18 cellular contexts compared by ENCODE assay signal in the genomic region with DNA sequence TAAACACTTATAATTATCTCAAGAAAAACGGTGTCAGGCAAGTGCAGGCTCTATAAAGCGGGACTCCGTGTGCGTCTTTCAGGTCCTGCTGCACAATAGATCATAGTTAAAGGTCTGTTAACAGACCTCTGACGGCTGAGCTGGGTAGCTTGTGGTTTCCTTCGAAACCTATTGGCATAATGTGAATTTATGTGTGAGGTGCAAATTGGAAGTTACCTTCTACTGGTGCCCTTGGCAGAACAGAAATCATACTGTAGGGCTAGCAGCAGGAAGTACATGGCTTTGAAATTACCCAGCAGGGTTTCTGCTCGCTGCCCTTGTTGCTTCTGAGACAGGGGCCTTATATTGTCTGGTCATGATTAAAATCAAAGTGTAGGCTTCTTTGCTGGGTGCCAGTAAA.
"Had no signal": no experiment of that assay in that cellular context is flagged by ENCODE, and none has a peak within 500 bp of the region (broad histone marks: within the 10 kb centered on the region; RNA-seq: fewer than 3 reads in every experiment).

No MANE protein-coding gene starts in this region.

- H3K9me3 Mint-ChIP-seq: activated naive CD4-positive, alpha-beta T cell treated with anti-CD3 and anti-CD28 coated beads, Interleukin-2, amount 10 ng/mL, durations not matched to agents 7 days and 5 days; activated naive CD8-positive, alpha-beta T cell treated with anti-CD3 and anti-CD28 coated beads, Interleukin-2, amount 50 U/mL, for 24 hours; activated T-cell treated with anti-CD3 and anti-CD28 coated beads, Interleukin-2, amount 50 U/mL, for 4 hours had no signal

- H3K4me3 Mint-ChIP-seq: activated naive CD4-positive, alpha-beta T cell treated with anti-CD3 and anti-CD28 coated beads, Interleukin-2, amount 10 ng/mL, durations not matched to agents 7 days and 5 days; activated naive CD8-positive, alpha-beta T cell treated with anti-CD3 and anti-CD28 coated beads, Interleukin-2, amount 50 U/mL, for 24 hours; activated T-cell treated with anti-CD3 and anti-CD28 coated beads, Interleukin-2, amount 50 U/mL, for 4 hours; brain had no signal

- FAIRE-seq: frontal cortex, kidney had no signal

- DNase-seq: activated CD4-positive, alpha-beta T cell treated with anti-CD3 and anti-CD28 coated beads, Interleukin-2, amount 50 U/mL, for 1 hour; activated CD8-positive, alpha-beta memory T cell treated with anti-CD3 and anti-CD28 coated beads, Interleukin-2, amount 50 U/mL, for 4 hours; activated naive CD4-positive, alpha-beta T cell treated with anti-CD3 and anti-CD28 coated beads, Interleukin-2, amount 10 ng/mL, durations not matched to agents 7 days and 5 days; activated naive CD8-positive, alpha-beta T cell treated with anti-CD3 and anti-CD28 coated beads, Interleukin-2, amount 50 U/mL, for 24 hours; activated T-cell treated with anti-CD3 and anti-CD28 coated beads, Interleukin-2, amount 50 U/mL, for 4 hours; anterior cingulate cortex; erythroblast; kidney; occipital lobe; posterior cingulate gyrus; stimulated activated naive CD8-positive, alpha-beta T cell treated with anti-CD3 and anti-CD28 coated beads, Interleukin-15, Interleukin-2, amounts not matched to agents 100 U/mL and 50 U/mL, for 24 hours; substantia nigra; tibial artery had no signal

- ATAC-seq: activated CD4-positive, CD25-positive, alpha-beta regulatory T cell treated with anti-CD3 and anti-CD28 coated beads, Interleukin-2, amount 50 U/mL, for 24 hours; activated naive CD8-positive, alpha-beta T cell treated with anti-CD3 and anti-CD28 coated beads, Interleukin-2, amount 50 U/mL, for 24 hours; activated T-cell treated with anti-CD3 and anti-CD28 coated beads, Interleukin-2, amount 50 U/mL, for 4 hours; left lobe of liver; stimulated activated naive CD8-positive, alpha-beta T cell treated with anti-CD3 and anti-CD28 coated beads, Interleukin-15, Interleukin-2, amounts not matched to agents 100 U/mL and 50 U/mL, for 24 hours had no signal

- H3K27me3 ChIP-seq: tibial artery had no signal

- H3K4me1 ChIP-seq: tibial artery had no signal

- H3K9me3 ChIP-seq: tibial artery had no signal

- H3K4me1 Mint-ChIP-seq: activated naive CD4-positive, alpha-beta T cell treated with anti-CD3 and anti-CD28 coated beads, Interleukin-2, amount 10 ng/mL, durations not matched to agents 7 days and 5 days; activated naive CD8-positive, alpha-beta T cell treated with anti-CD3 and anti-CD28 coated beads, Interleukin-2, amount 50 U/mL, for 24 hours; brain had no signal

- H3K27ac Mint-ChIP-seq: activated naive CD4-positive, alpha-beta T cell treated with anti-CD3 and anti-CD28 coated beads, Interleukin-2, amount 10 ng/mL, durations not matched to agents 7 days and 5 days; activated naive CD8-positive, alpha-beta T cell treated with anti-CD3 and anti-CD28 coated beads, Interleukin-2, amount 50 U/mL, for 24 hours; brain had no signal

- H3K36me3 Mint-ChIP-seq: activated naive CD4-positive, alpha-beta T cell treated with anti-CD3 and anti-CD28 coated beads, Interleukin-2, amount 10 ng/mL, durations not matched to agents 7 days and 5 days; brain had no signal

- H3K36me3 ChIP-seq: tibial artery had no signal

- H3K27ac ChIP-seq: coronary artery, tibial artery had no signal

- H3K4me3 ChIP-seq: coronary artery, tibial artery had no signal

- H3K27me3 Mint-ChIP-seq: activated naive CD4-positive, alpha-beta T cell treated with anti-CD3 and anti-CD28 coated beads, Interleukin-2, amount 10 ng/mL, durations not matched to agents 7 days and 5 days; brain had no signal
